8 cellular contexts compared by ENCODE assay signal in genomic region chr6:149958124-149958523, GRCh38. TPM values are rescaled to one million over a fixed set of nuclear protein-coding genes. Genes with fewer than 3 reads are reported as not detected.
"Had no signal": no experiment of that assay in that cellular context is flagged by ENCODE, and none has a peak within 500 bp of the region (broad histone marks: within the 10 kb centered on the region; RNA-seq: fewer than 3 reads in every experiment).

No MANE protein-coding gene starts in this region.

RNA-seq across cellular contexts. Expression of gene ULBP2, which starts 16.3 kb away (rescaled TPM):
- total RNA-seq: ascending aorta had no signal

RNA-seq across cellular contexts. Expression of gene RAET1G, which starts 35.2 kb away (rescaled TPM):
- total RNA-seq: activated B cell treated with CpG ODN at 0.5 μM for 24 hours; activated CD4-positive, alpha-beta memory T cell treated with anti-CD3 and anti-CD28 coated beads for 36 hours; activated CD4-positive, alpha-beta T cell treated with anti-CD3 and anti-CD28 coated beads, Interleukin-2, amount 10 ng/mL, durations not matched to agents 24 days and 14 days; activated CD8-positive, alpha-beta memory T cell treated with anti-CD3 and anti-CD28 coated beads for 36 hours; activated CD8-positive, alpha-beta T cell treated with anti-CD3 and anti-CD28 coated beads for 36 hours; activated naive CD8-positive, alpha-beta T cell treated with anti-CD3 and anti-CD28 coated beads, Interleukin-2, amount 10 ng/mL, durations not matched to agents 7 days and 5 days; activated T-helper 2 cell treated with anti-CD3 and anti-CD28 coated beads, Interferon-gamma antibody, Interleukin-2, Interleukin-4, amounts not matched to agents 10 μg/mL and 5 μg/mL and 100 μg/mL, durations not matched to agents 14 hours and 24 hours and 36 hours; ascending aorta had no signal
